In the genomic region with DNA sequence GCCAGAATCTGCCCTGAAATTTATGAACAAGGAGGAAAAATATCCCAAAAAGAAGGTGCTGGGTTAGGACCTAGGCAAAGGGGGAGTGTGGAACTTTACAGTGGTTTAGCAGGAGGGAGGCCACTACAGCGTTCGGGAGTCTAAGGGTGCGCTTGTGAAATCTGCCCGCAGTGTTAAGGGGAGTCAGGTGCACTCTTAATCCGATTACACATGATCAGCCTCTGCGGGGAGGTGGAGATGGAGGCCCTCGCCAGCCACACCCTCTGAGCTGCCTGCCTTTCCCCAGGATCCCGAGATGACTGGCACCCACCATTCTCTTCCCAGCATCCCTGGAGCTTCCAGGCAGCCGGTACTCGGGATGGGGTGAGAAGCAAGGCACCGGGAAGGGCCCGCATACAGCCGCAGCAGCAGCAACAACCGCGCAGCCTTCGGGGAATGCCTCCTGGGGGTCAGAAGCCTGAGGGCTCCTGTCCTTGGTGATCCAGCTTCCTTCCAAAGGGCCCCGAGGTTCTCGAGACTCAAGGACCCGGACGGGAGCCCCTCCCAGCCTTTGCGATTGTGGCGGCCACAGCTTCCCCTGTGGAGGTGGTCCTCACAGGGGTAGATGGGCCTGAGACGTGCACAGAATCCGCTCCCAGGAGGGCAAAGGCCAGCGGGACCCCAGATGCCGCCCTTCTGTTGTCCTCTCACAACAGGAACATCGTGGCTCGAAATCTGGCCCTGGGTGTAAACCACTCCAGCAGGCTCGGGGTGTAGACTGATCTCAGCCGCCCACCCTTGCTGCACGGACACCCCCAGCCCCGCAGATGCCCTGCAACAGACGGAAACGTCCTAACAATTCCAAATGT, we compare ENCODE assay signal across 20 cellular contexts. TPM values are rescaled to one million over a fixed set of nuclear protein-coding genes. Genes with fewer than 3 reads are reported as not detected.
"Had no signal": no experiment of that assay in that cellular context is flagged by ENCODE, and none has a peak within 500 bp of the region (broad histone marks: within the 10 kb centered on the region; RNA-seq: fewer than 3 reads in every experiment).

No MANE protein-coding gene starts in this region.

- H3K27ac Mint-ChIP-seq: activated CD4-positive, alpha-beta memory T cell treated with anti-CD3 and anti-CD28 coated beads, Interleukin-2, amount 10 ng/mL, durations not matched to agents 7 days and 5 days; activated CD4-positive, alpha-beta T cell treated with anti-CD3 and anti-CD28 coated beads for 36 hours; activated naive CD4-positive, alpha-beta T cell treated with anti-CD3 and anti-CD28 coated beads for 36 hours; activated T-cell treated with anti-CD3 and anti-CD28 coated beads, Interleukin-2, amount 50 U/mL, for 24 hours; brain; endodermal cell; naive B cell; stimulated activated effector memory CD8-positive, alpha-beta T cell treated with anti-CD3 and anti-CD28 coated beads, Interleukin-12 subunit alpha, Interleukin-12 subunit beta, amount 100 ng/mL, for 72 hours; type B pancreatic cell; WTC11 had no signal

- H3K27me3 Mint-ChIP-seq: activated CD4-positive, alpha-beta T cell treated with anti-CD3 and anti-CD28 coated beads for 36 hours; activated T-cell treated with anti-CD3 and anti-CD28 coated beads, Interleukin-2, amount 50 U/mL, for 24 hours; brain had no signal

- H3K36me3 ChIP-seq: left ventricle myocardium inferior, pancreas had no signal

- DNase-seq: activated CD4-positive, alpha-beta memory T cell treated with anti-CD3 and anti-CD28 coated beads, Interleukin-2, amount 10 ng/mL, durations not matched to agents 7 days and 5 days; activated CD4-positive, alpha-beta T cell treated with anti-CD3 and anti-CD28 coated beads for 36 hours; activated naive CD4-positive, alpha-beta T cell treated with anti-CD3 and anti-CD28 coated beads for 36 hours; activated T-cell treated with anti-CD3 and anti-CD28 coated beads, Interleukin-2, amount 50 U/mL, for 24 hours; anterior cingulate cortex; caudate nucleus; endodermal cell; left ventricle myocardium inferior; naive B cell; pancreas; stimulated activated CD4-positive, alpha-beta T cell treated with anti-CD3 and anti-CD28 coated beads, Interleukin-4, amount 100 ng/mL, for 24 hours; testis had no signal

- H3K4me3 Mint-ChIP-seq: activated CD4-positive, alpha-beta memory T cell treated with anti-CD3 and anti-CD28 coated beads, Interleukin-2, amount 10 ng/mL, durations not matched to agents 7 days and 5 days; activated CD4-positive, alpha-beta T cell treated with anti-CD3 and anti-CD28 coated beads for 36 hours; activated naive CD4-positive, alpha-beta T cell treated with anti-CD3 and anti-CD28 coated beads for 36 hours; activated T-cell treated with anti-CD3 and anti-CD28 coated beads, Interleukin-2, amount 50 U/mL, for 24 hours; brain; endodermal cell; naive B cell; stimulated activated effector memory CD8-positive, alpha-beta T cell treated with anti-CD3 and anti-CD28 coated beads, Interleukin-12 subunit alpha, Interleukin-12 subunit beta, amount 100 ng/mL, for 72 hours; type B pancreatic cell; WTC11 had no signal

- H3K9me3 ChIP-seq: left ventricle myocardium inferior, pancreas, testis had no signal

- H3K27me3 ChIP-seq: pancreas, testis had no signal

- H3K4me1 Mint-ChIP-seq: activated CD4-positive, alpha-beta memory T cell treated with anti-CD3 and anti-CD28 coated beads, Interleukin-2, amount 10 ng/mL, durations not matched to agents 7 days and 5 days; activated CD4-positive, alpha-beta T cell treated with anti-CD3 and anti-CD28 coated beads for 36 hours; brain; endodermal cell; naive B cell; stimulated activated effector memory CD8-positive, alpha-beta T cell treated with anti-CD3 and anti-CD28 coated beads, Interleukin-12 subunit alpha, Interleukin-12 subunit beta, amount 100 ng/mL, for 72 hours had no signal

- H3K27ac ChIP-seq: left ventricle myocardium inferior, pancreas, testis had no signal

- H3K36me3 Mint-ChIP-seq: brain; naive B cell; stimulated activated effector memory CD8-positive, alpha-beta T cell treated with anti-CD3 and anti-CD28 coated beads, Interleukin-12 subunit alpha, Interleukin-12 subunit beta, amount 100 ng/mL, for 72 hours; type B pancreatic cell had no signal

- H3K4me3 ChIP-seq: left ventricle myocardium inferior, pancreas had no signal

- H3K9me3 Mint-ChIP-seq: activated CD4-positive, alpha-beta memory T cell treated with anti-CD3 and anti-CD28 coated beads, Interleukin-2, amount 10 ng/mL, durations not matched to agents 7 days and 5 days; activated naive CD4-positive, alpha-beta T cell treated with anti-CD3 and anti-CD28 coated beads for 36 hours; activated T-cell treated with anti-CD3 and anti-CD28 coated beads, Interleukin-2, amount 50 U/mL, for 24 hours; type B pancreatic cell had no signal

RNA-seq across cellular contexts. Expression of gene CST7, which starts 57.3 kb away (rescaled TPM):
- total RNA-seq: endodermal cell, epithelial cell of proximal tubule, frontal cortex, kidney epithelial cell, pulmonary artery endothelial cell, WTC11 had no signal
